Comparison of ENCODE assay signal across 25 cellular contexts in genomic region chr20:19397676-19398075, GRCh38.
DNase-seq lines count a peak whose midpoint lies in the region; TF ChIP-seq lines count a peak whose summit lies in the region.
"Had no signal": no experiment of that assay in that cellular context is flagged by ENCODE, and none has a peak within 500 bp of the region (broad histone marks: within the 10 kb centered on the region; RNA-seq: fewer than 3 reads in every experiment).

No MANE protein-coding gene starts in this region.

- DNase-seq in EH (ENCODE audit: low read depth) (peak; percentile 10), HCEC 1CT (peak; percentile 21), NOMO-1 treated with DMSO at 0.1 percent for 48 hours (lab: John Stamatoyannopoulos, UW; ENCODE audit: unreplicated experiment) (peak; percentile 29), epithelial cell of esophagus (ENCODE audit: low read depth) (peak; percentile 1), GM13977 (ENCODE audit: low spot score) (no peak), HK-2 (ENCODE audit: unreplicated experiment) (no peak), NCI-H2107 (lab: John Stamatoyannopoulos, UW) (no peak)
- DNase-seq in activated naive CD4-positive, alpha-beta T cell (lab: John Stamatoyannopoulos, UW) = no peak
- DNase-seq: activated naive CD4-positive, alpha-beta T cell treated with anti-CD3 and anti-CD28 coated beads for 36 hours; activated T-cell treated with anti-CD3 and anti-CD28 coated beads, Interleukin-2, amount 50 U/mL, for 48 hours; anterior cingulate cortex; CD8-positive, alpha-beta T cell; central memory CD4-positive, alpha-beta T cell; DMS79; GM23248; head of caudate nucleus; left cardiac atrium; NCI-H1436; NCI-H774; ovary; RPMI8226; stimulated activated CD4-positive, alpha-beta T cell treated with anti-CD3 and anti-CD28 coated beads, Interleukin-4, amount 100 ng/mL, for 24 hours; stimulated activated naive CD8-positive, alpha-beta T cell treated with anti-CD3 and anti-CD28 coated beads, Interleukin-15, Interleukin-2, amounts not matched to agents 100 U/mL and 50 U/mL, for 24 hours; thyroid gland had no signal

- TF ChIP-seq CTCF in epithelial cell of esophagus (IDR thresholded peaks at IDR 0.05; ENCODE audit: insufficient read depth, low read depth, low read length, missing control alignments) (no peak), GM13977 (IDR thresholded peaks at IDR 0.05; ENCODE audit: extremely low read depth, insufficient read depth, missing control alignments) (no peak)

- no peak overlapping the region for H3K4me3 ChIP-seq in epithelial cell of esophagus (ENCODE audit: low read length)
- H3K4me3 ChIP-seq: GM23248, ovary, right atrium auricular region, thyroid gland had no signal

- in situ Hi-C loops in GM13977 (cut with MboI; ENCODE audit: low pct_unique_long_range_greater_than_20kb, low sequenced_read_pairs, unreplicated experiment) = no loop called here

Comparison
In these comparisons a context has a peak if more than half of its experiments do, and no peak if none do; other contexts are left out.
1. DNase-seq: peak in EH (single experiment), HCEC 1CT (single experiment), NOMO-1 treated with DMSO at 0.1 percent for 48 hours (single experiment) and epithelial cell of esophagus (single experiment); none in GM13977 (single experiment), HK-2 (single experiment), NCI-H2107 (single experiment) and activated naive CD4-positive, alpha-beta T cell (0 of 4).